ENCODE assay signal across 8 cellular contexts in the genomic region with DNA sequence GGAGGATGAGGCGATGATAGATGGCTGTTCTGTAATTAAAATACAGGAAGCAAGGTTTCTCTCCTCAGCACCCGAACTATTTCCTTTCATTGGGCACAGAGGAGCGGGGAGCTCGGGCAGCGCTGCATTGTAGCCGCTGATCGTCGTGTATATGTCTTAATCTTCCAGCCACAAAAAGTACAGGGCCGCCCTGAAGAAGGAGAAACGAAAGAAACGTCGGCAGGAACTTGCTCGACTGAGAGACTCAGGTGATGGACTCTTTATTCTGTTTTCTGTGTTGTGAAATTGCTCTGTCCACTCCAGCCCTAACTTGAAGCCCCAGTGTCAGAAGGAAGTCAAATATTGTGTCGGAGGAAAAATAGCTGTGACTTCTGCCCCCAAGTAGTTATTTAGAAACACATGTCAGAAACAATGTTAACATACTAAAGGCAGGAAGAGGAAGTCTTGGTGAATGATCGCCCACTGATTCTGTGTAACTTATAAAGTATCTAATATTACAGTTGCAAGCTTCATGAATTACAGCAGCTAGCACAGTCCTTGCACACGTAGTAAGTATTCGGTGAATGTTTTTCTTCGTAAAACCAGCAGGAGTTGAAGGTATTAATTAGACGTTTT. TPM values are rescaled to one million over a fixed set of nuclear protein-coding genes. Genes with fewer than 3 reads are reported as not detected.
A peak's percentile ranks its signal among the peaks of the same experiment; 100 is the strongest.
DNase-seq lines count a peak whose midpoint lies in the region; ATAC-seq and TF ChIP-seq lines count a peak whose summit lies in the region.

No MANE protein-coding gene starts in this region.

- peaks cover 26% of the 10 kb centered on the region for H3K4me1 ChIP-seq in OCI-LY3 (ENCODE audit: low read length)
- peaks cover 18 to 30% (median 23%) of the 10 kb centered on the region in 4 donors for H3K4me1 ChIP-seq in esophagus muscularis mucosa

- ATAC-seq in GM18502 (IDR thresholded peaks at IDR 0.05; ENCODE audit: poor library complexity, unreplicated experiment) = peak; percentile 34
- ATAC-seq in HG02642 (IDR thresholded peaks at IDR 0.05; ENCODE audit: poor library complexity, unreplicated experiment) = peak; percentile 28
- ATAC-seq in omental fat pad (ENCODE audit: low FRiP score) = peak; percentile 8

- no peak for TF ChIP-seq POLR2A in esophagus muscularis mucosa (IDR thresholded peaks at IDR 0.05; ENCODE audit: low read depth)

- no peaks in the 10 kb centered on the region for H3K9me3 Mint-ChIP-seq in activated naive CD4-positive, alpha-beta T cell treated with anti-CD3 and anti-CD28 coated beads for 36 hours

- H3K27me3 Mint-ChIP-seq in activated naive CD4-positive, alpha-beta T cell treated with anti-CD3 and anti-CD28 coated beads for 36 hours (ENCODE audit: low read depth) = no peaks in the 10 kb centered on the region

- H3K9ac ChIP-seq in OCI-LY3 (ENCODE audit: low read length) = peak overlapping the region; percentile 85

- no peak overlapping the region for H3K4me3 Mint-ChIP-seq in activated naive CD4-positive, alpha-beta T cell treated with anti-CD3 and anti-CD28 coated beads for 36 hours

- TF ChIP-seq EP300 in esophagus muscularis mucosa (IDR thresholded peaks at IDR 0.05) = no peak

- H3K36me3 ChIP-seq in OCI-LY3 (replicated peaks; ENCODE audit: low read depth, low read length) (peaks cover 4% of the 10 kb centered on the region), esophagus muscularis mucosa (peaks cover 0 to 16% (median 4%) of the 10 kb centered on the region in 4 donors)

- H3K4me1 Mint-ChIP-seq in activated naive CD4-positive, alpha-beta T cell treated with anti-CD3 and anti-CD28 coated beads for 36 hours (ENCODE audit: low read depth) = peaks cover 20% of the 10 kb centered on the region

- H3K27ac ChIP-seq in OCI-LY3 (ENCODE audit: low read length) (peak overlapping the region; percentile 82), esophagus muscularis mucosa (replicated peaks in 1 of 4) (peak overlapping the region; percentile 81 to 85 (median 82))

- H2AFZ ChIP-seq in OCI-LY3 (ENCODE audit: low read depth, low read length) = peak overlapping the region; percentile 47; the same call in 1 of the 2 replicates

- H3K4me3 ChIP-seq in OCI-LY3 (ENCODE audit: low read length) (peak overlapping the region; percentile 95), esophagus muscularis mucosa (peak overlapping the region; percentile 62 to 82 (median 76))

- H3K27me3 ChIP-seq in OCI-LY3 (ENCODE audit: low read depth, low read length) (no peaks in the 10 kb centered on the region), esophagus muscularis mucosa (no peaks in the 10 kb centered on the region)

- H3K27ac Mint-ChIP-seq in activated naive CD4-positive, alpha-beta T cell treated with anti-CD3 and anti-CD28 coated beads for 36 hours = no peak overlapping the region

- TF ChIP-seq CTCF in OCI-LY3 (IDR thresholded peaks at IDR 0.05; ENCODE audit: low read depth, low read length) (no peak), esophagus muscularis mucosa (IDR thresholded peaks at IDR 0.05) (no peak), omental fat pad (IDR thresholded peaks at IDR 0.05) (no peak)

- intact Hi-C loops in esophagus muscularis mucosa (cut with DNase I) = loop anchor here (5.0 kb wide), 2 partner anchors 61 to 114 kb away; partner anchors contain the start of gene AP1S2
- intact Hi-C loops in activated naive CD4-positive, alpha-beta T cell treated with anti-CD3 and anti-CD28 coated beads for 36 hours (cut with micrococcal nuclease) = loop anchor here (1.0 to 10.0 kb wide), 8 partner anchors 26 to 928 kb away; partner anchors contain the start of genes AP1S2, CA5B, PIGA and PIR

- H3K9me3 ChIP-seq in OCI-LY3 (ENCODE audit: insufficient read depth, low read length) (no peaks in the 10 kb centered on the region), esophagus muscularis mucosa (no peaks in the 10 kb centered on the region)

- H4K20me1 ChIP-seq in OCI-LY3 (ENCODE audit: insufficient read depth, low read length) = no peaks in the 10 kb centered on the region

- 3% methylated on average over 19 of the region's 19 CpGs for WGBS in esophagus muscularis mucosa

- peaks cover 2% of the 10 kb centered on the region for H3K36me3 Mint-ChIP-seq in activated naive CD4-positive, alpha-beta T cell treated with anti-CD3 and anti-CD28 coated beads for 36 hours (ENCODE audit: low read depth)

- peak overlapping the region; percentile 52 for H3K4me2 ChIP-seq in OCI-LY3 (ENCODE audit: low read length)

- H3K79me2 ChIP-seq in OCI-LY3 (ENCODE audit: low read length) = peaks cover 44% of the 10 kb centered on the region

- no peak for DNase-seq in esophagus muscularis mucosa (ENCODE audit: extremely low spot score)
- no peak for DNase-seq in omental fat pad (ENCODE audit: low spot score)
- DNase-seq in activated naive CD4-positive, alpha-beta T cell treated with anti-CD3 and anti-CD28 coated beads for 36 hours = no peak
- DNase-seq in cerebellar nuclear complex (lab: John Stamatoyannopoulos, UW) = no peak
- DNase-seq in mucosa of gallbladder (ENCODE audit: low spot score) = no peak

- CTCF ChIA-PET in activated naive CD4-positive, alpha-beta T cell treated with anti-CD3 and anti-CD28 coated beads for 36 hours (lab: Charles Lee) = interaction anchor here (0.6 kb wide), 1 partner anchor 278 kb away, joined by 4 read pairs; no protein-coding TSS in a partner anchor

RNA-seq across cellular contexts. Expression of gene ZRSR2, which starts 0.6 kb away (rescaled TPM):
- total RNA-seq in esophagus muscularis mucosa (10 to 100 TPM in 1 of 4 donors, 1 to 10 TPM in 3; 7.0 to 12.4 (median 9.0) TPM), omental fat pad (1 to 10 TPM; 5.6 to 8.8 (median 7.0) TPM), mucosa of gallbladder (11.7 TPM)
- total RNA-seq in activated naive CD4-positive, alpha-beta T cell treated with anti-CD3 and anti-CD28 coated beads for 36 hours = 10 to 100 TPM; 15.7 to 16.7 TPM

RNA-seq across cellular contexts. Expression of gene CA5B, which starts 52.8 kb away (rescaled TPM):
- total RNA-seq in esophagus muscularis mucosa (1 to 10 TPM; 4.2 to 8.2 (median 6.0) TPM), omental fat pad (10 to 100 TPM; 10.2 to 29.3 (median 11.0) TPM), mucosa of gallbladder (9.4 TPM)
- 1 to 10 TPM; 7.0 to 9.5 TPM for total RNA-seq in activated naive CD4-positive, alpha-beta T cell treated with anti-CD3 and anti-CD28 coated beads for 36 hours
